ENCODE assay signal across 11 cellular contexts in genomic region chr20:63501818-63502670, GRCh38. TPM values are rescaled to one million over a fixed set of nuclear protein-coding genes. Genes with fewer than 3 reads are reported as not detected.
A peak's percentile ranks its signal among the peaks of the same experiment; 100 is the strongest.
DNase-seq lines count a peak whose midpoint lies in the region; ATAC-seq, FAIRE-seq and TF ChIP-seq lines count a peak whose summit lies in the region.
"Had no signal": no experiment of that assay in that cellular context is flagged by ENCODE, and none has a peak within 500 bp of the region (broad histone marks: within the 10 kb centered on the region; RNA-seq: fewer than 3 reads in every experiment).

No MANE protein-coding gene starts in this region.

- DNase-seq in GM23338 (ENCODE audit: low spot score): peak; percentile 85
- peak; percentile 93 for DNase-seq in NCI-H2107 treated with DMSO at 0.1 percent for 48 hours (lab: John Stamatoyannopoulos, UW; ENCODE audit: unreplicated experiment)
- peak; percentile 12 for DNase-seq in bronchial epithelial cell (ENCODE audit: low read depth)
- DNase-seq in myocyte (ENCODE audit: low read depth): peak; percentile 96
- DNase-seq in ureter (ENCODE audit: low spot score): no peak
- DNase-seq in mucosa of gallbladder (ENCODE audit: low spot score): no peak
- DNase-seq in NCI-H226: no peak
- DNase-seq: activated effector memory CD4-positive, alpha-beta T cell treated with Interleukin-2 at 50 U/mL for 16 hours; trophoblast cell had no signal

- no peak for FAIRE-seq in bronchial epithelial cell (lab: Jason Lieb, UNC)

- ATAC-seq in GM23338 (peak; percentile 30), HG02642 (IDR thresholded peaks at IDR 0.05; ENCODE audit: poor library complexity, unreplicated experiment) (no peak)
- ATAC-seq: right lobe of liver had no signal

- peak overlapping the region; percentile 47; the same call in 1 of the 2 replicates for H2AFZ ChIP-seq in GM23338

- H3K27ac ChIP-seq in GM23338 (ENCODE audit: low read depth): no peak overlapping the region
- H3K27ac ChIP-seq: right lobe of liver had no signal

- no peaks in the 10 kb centered on the region; the same call in 2 of the 3 replicates for H3K36me3 Mint-ChIP-seq in GM23338 (ENCODE audit: low read depth)

- peaks cover 11% of the 10 kb centered on the region for H3K4me1 ChIP-seq in GM23338 (ENCODE audit: insufficient read depth)
- H3K4me1 ChIP-seq: right lobe of liver had no signal

- H3K9me3 Mint-ChIP-seq in GM23338: peaks cover 18% of the 10 kb centered on the region; the same call in 1 of the 3 replicates

- H3K4me3 ChIP-seq in GM23338: peak overlapping the region; percentile 47; the same call in 1 of the 2 replicates
- H3K4me3 ChIP-seq in bronchial epithelial cell (ENCODE audit: low read depth, low read length): no peak overlapping the region
- H3K4me3 ChIP-seq: right lobe of liver had no signal

- no peaks in the 10 kb centered on the region for H3K36me3 ChIP-seq in GM23338 (ENCODE audit: insufficient read depth)
- no peaks in the 10 kb centered on the region for H3K36me3 ChIP-seq in bronchial epithelial cell (ENCODE audit: control insufficient read depth, insufficient read depth, low read length)
- H3K36me3 ChIP-seq: right lobe of liver had no signal

- TF ChIP-seq CTCF in GM23338 (conservative IDR thresholded peaks at IDR 0.05; ENCODE audit: low read depth in 2 of 2): no peak
- TF ChIP-seq CTCF in bronchial epithelial cell (IDR thresholded peaks at IDR 0.05; ENCODE audit: insufficient read depth, low read length, severe bottlenecking): no peak

- no peaks in the 10 kb centered on the region for H3F3A ChIP-seq in GM23338 (replicated peaks; ENCODE audit: low read depth)

- peak overlapping the region; percentile 71 for H3K4me2 ChIP-seq in GM23338

- H3K4me3 Mint-ChIP-seq in GM23338: peak overlapping the region; percentile 27; the same call in 2 of the 3 replicates

- H3K27me3 Mint-ChIP-seq in GM23338 (ENCODE audit: insufficient read depth, low read depth, poor library complexity): peaks cover 23% of the 10 kb centered on the region

- peaks cover 2% of the 10 kb centered on the region; the same call in 1 of the 3 replicates for H3K4me1 Mint-ChIP-seq in GM23338

- H3K9me2 ChIP-seq in GM23338 (ENCODE audit: insufficient read depth): no peaks in the 10 kb centered on the region

- no peaks in the 10 kb centered on the region for H3K79me2 ChIP-seq in GM23338 (replicated peaks; ENCODE audit: insufficient read depth)

- H3K27me3 ChIP-seq in GM23338 (ENCODE audit: insufficient read depth) (peaks cover 27% of the 10 kb centered on the region), bronchial epithelial cell (ENCODE audit: control insufficient read depth, insufficient read depth, low read length) (peaks cover 15% of the 10 kb centered on the region)

- no peaks in the 10 kb centered on the region for H4K20me1 ChIP-seq in GM23338 (replicated peaks; ENCODE audit: insufficient read depth)

- H3K27ac Mint-ChIP-seq in GM23338: no peak overlapping the region

TF ChIP-seq in GM23338, 12 proteins besides CTCF, POLR2A, EP300 and RAD21:
- TF ChIP-seq STAT1 (IDR thresholded peaks at IDR 0.05; ENCODE audit: unreplicated experiment) (no peak), EZH2phosphoT487 (IDR thresholded peaks at IDR 0.05; ENCODE audit: unreplicated experiment) (no peak), CREB1 (CRISPR knock-in tag; IDR thresholded peaks at IDR 0.05; ENCODE audit: low read depth) (peak; percentile 93)

RNA-seq across cellular contexts. Expression of gene EEF1A2, which starts 3.2 kb away (rescaled TPM):
- total RNA-seq in GM23338 (2014; rRNA removed; shearing (Covaris generic)): 37.1 TPM in 2 replicates
- 1.3 and 1.4 TPM in 2 replicates for polyA plus RNA-seq in GM23338 (2016; fragmentation: Nextera tagmentation; extraction: Ambion mirVana)
- 1.1 and 1.9 TPM in 2 replicates for total RNA-seq in bronchial epithelial cell
- 456 and 555 TPM in 2 replicates for total RNA-seq in myocyte
- 87.3 TPM for polyA plus RNA-seq in myocyte (2012)
- total RNA-seq in ureter: 20.2 TPM
- total RNA-seq in mucosa of gallbladder: 56.3 TPM

RNA-seq across cellular contexts. Expression of gene PPDPF, which starts 18.5 kb away (rescaled TPM):
- total RNA-seq in GM23338 (2014; rRNA removed; shearing (Covaris generic)): 117 and 141 TPM in 2 replicates
- polyA plus RNA-seq in GM23338 (2016; fragmentation: Nextera tagmentation; extraction: Ambion mirVana): 83.9 and 92.9 TPM in 2 replicates
- 21.9 and 35.6 TPM in 2 replicates for total RNA-seq in bronchial epithelial cell
- total RNA-seq in myocyte: 230 and 275 TPM in 2 replicates
- 377 TPM for polyA plus RNA-seq in myocyte (2012)
- 507 TPM for total RNA-seq in ureter
- 793 TPM for total RNA-seq in mucosa of gallbladder

RNA-seq across cellular contexts. Expression of gene KCNQ2, which starts 29.6 kb away (rescaled TPM):
- total RNA-seq in GM23338 (2014; rRNA removed; shearing (Covaris generic)): 61.7 and 92.4 TPM in 2 replicates
- 67.9 and 68.5 TPM in 2 replicates for polyA plus RNA-seq in GM23338 (2016; fragmentation: Nextera tagmentation; extraction: Ambion mirVana)
- not detected in 2 replicates for total RNA-seq in bronchial epithelial cell
- not detected in 2 replicates for total RNA-seq in myocyte
- polyA plus RNA-seq in myocyte (2012): not detected
- not detected for total RNA-seq in ureter
- 0.46 TPM for total RNA-seq in mucosa of gallbladder
- total RNA-seq: right lobe of liver had no signal

RNA-seq across cellular contexts. Expression of gene PTK6, which starts 35.1 kb away (rescaled TPM):
- 0.28 TPM in 1 of 2 replicates, not detected in the other for total RNA-seq in GM23338 (2014; rRNA removed; shearing (Covaris generic))
- polyA plus RNA-seq in GM23338 (2016; fragmentation: Nextera tagmentation; extraction: Ambion mirVana): 0.07 TPM in 1 of 2 replicates, not detected in the other
- total RNA-seq in bronchial epithelial cell (59.5 and 107 TPM in 2 replicates), myocyte (2.1 and 5.2 TPM in 2 replicates), ureter (55.1 TPM), mucosa of gallbladder (11.0 TPM)
- polyA plus RNA-seq in myocyte (2012): 2.3 TPM

RNA-seq across cellular contexts. Expression of gene SRMS, which starts 45.5 kb away (rescaled TPM):
- total RNA-seq in GM23338 (2014; rRNA removed; shearing (Covaris generic)): 0.50 and 0.59 TPM in 2 replicates
- polyA plus RNA-seq in GM23338 (2016; fragmentation: Nextera tagmentation; extraction: Ambion mirVana): 0.23 TPM in 1 of 2 replicates, not detected in the other
- total RNA-seq in bronchial epithelial cell (0.13 and 0.79 TPM in 2 replicates), myocyte (not detected in 2 replicates), ureter (0.26 TPM), mucosa of gallbladder (not detected)
- polyA plus RNA-seq in myocyte (2012): 0.05 TPM
- total RNA-seq: right lobe of liver had no signal

Comparison
In these comparisons a context has a peak if more than half of its experiments do, and no peak if none do; other contexts are left out.
1. DNase-seq: peak in GM23338 (single experiment), NCI-H2107 treated with DMSO at 0.1 percent for 48 hours (single experiment), bronchial epithelial cell (single experiment) and myocyte (single experiment); none in ureter (single experiment), mucosa of gallbladder (single experiment) and NCI-H226 (single experiment).
2. RNA of gene KCNQ2, which starts 29.6 kb away (total RNA-seq): 61.7 to 92.4 TPM in GM23338; 0.46 TPM in mucosa of gallbladder (single experiment), not detected in bronchial epithelial cell, not detected in myocyte and not detected in ureter (single experiment); every median in the first group is over 10 times any median in the second.